In genomic region chr2:176091329-176092258, GRCh38 we compare ENCODE assay signal across 13 cellular contexts. TPM values are rescaled to one million over a fixed set of nuclear protein-coding genes. Genes with fewer than 3 reads are reported as not detected.
A peak's percentile ranks its signal among the peaks of the same experiment; 100 is the strongest.
DNase-seq lines count a peak whose midpoint lies in the region; TF ChIP-seq lines count a peak whose summit lies in the region.
"Had no signal": no experiment of that assay in that cellular context is flagged by ENCODE, and none has a peak within 500 bp of the region (broad histone marks: within the 10 kb centered on the region; RNA-seq: fewer than 3 reads in every experiment).

No MANE protein-coding gene starts in this region.

- H3K27ac Mint-ChIP-seq in CD8-positive, alpha-beta memory T cell: peak overlapping the region in 4 of 8 donors; percentile 22 to 69 (median 58)
- peak overlapping the region; percentile 67 for H3K27ac Mint-ChIP-seq in activated T-helper 1 cell treated with anti-CD3 and anti-CD28 coated beads, Interleukin-12 subunit alpha, Interleukin-12 subunit beta, Interleukin-2, Interleukin-4 antibody, amounts not matched to agents 30 ng/mL and 10 ng/mL and 1 ng/mL, durations not matched to agents 14 hours and 24 hours and 36 hours
- no peak overlapping the region for H3K27ac Mint-ChIP-seq in mesothelial cell of epicardium
- H3K27ac Mint-ChIP-seq in CD14-positive monocyte: peak overlapping the region in 1 of 7 donors; percentile 57

- H3K36me3 Mint-ChIP-seq in CD8-positive, alpha-beta memory T cell: peaks cover 0 to 4% (median 2%) of the 10 kb centered on the region in 3 donors
- peaks cover 2% of the 10 kb centered on the region for H3K36me3 Mint-ChIP-seq in activated T-helper 1 cell treated with anti-CD3 and anti-CD28 coated beads, Interleukin-12 subunit alpha, Interleukin-12 subunit beta, Interleukin-2, Interleukin-4 antibody, amounts not matched to agents 30 ng/mL and 10 ng/mL and 1 ng/mL, durations not matched to agents 14 hours and 24 hours and 36 hours (ENCODE audit: low read depth)
- H3K36me3 Mint-ChIP-seq in mesothelial cell of epicardium (no peaks in the 10 kb centered on the region), CD14-positive monocyte (peaks cover 0 to 19% of the 10 kb centered on the region in 2 donors)

- peaks cover 91 to 93% of the 10 kb centered on the region in 2 donors for H3K27me3 Mint-ChIP-seq in CD8-positive, alpha-beta memory T cell
- H3K27me3 Mint-ChIP-seq in activated T-helper 1 cell treated with anti-CD3 and anti-CD28 coated beads, Interleukin-12 subunit alpha, Interleukin-12 subunit beta, Interleukin-2, Interleukin-4 antibody, amounts not matched to agents 30 ng/mL and 10 ng/mL and 1 ng/mL, durations not matched to agents 14 hours and 24 hours and 36 hours (ENCODE audit: insufficient read depth): peaks cover 90% of the 10 kb centered on the region
- peaks cover 94% of the 10 kb centered on the region for H3K27me3 Mint-ChIP-seq in mesothelial cell of epicardium (ENCODE audit: low read depth)
- H3K27me3 Mint-ChIP-seq in CD14-positive monocyte (ENCODE audit: low read depth in 3 of 3): peaks cover 92 to 97% (median 95%) of the 10 kb centered on the region in 3 donors

- DNase-seq in BE2C (no peak), mesothelial cell of epicardium (ENCODE audit: low spot score in 2 of 2, unreplicated experiment in 2 of 2) (no peak), CD14-positive monocyte (ENCODE audit: low spot score) (no peak), NCI-H146 (lab: John Stamatoyannopoulos, UW) (no peak), glomerular visceral epithelial cell (ENCODE audit: extremely low spot score) (no peak), ovary (no peak)
- no peak for DNase-seq in CD8-positive, alpha-beta memory T cell
- DNase-seq in activated T-helper 1 cell treated with anti-CD3 and anti-CD28 coated beads, Interleukin-12 subunit alpha, Interleukin-12 subunit beta, Interleukin-2, Interleukin-4 antibody, amounts not matched to agents 30 ng/mL and 10 ng/mL and 1 ng/mL, durations not matched to agents 14 hours and 24 hours and 36 hours (ENCODE audit: low spot score): no peak
- DNase-seq: PC-9, T-helper 9 cell had no signal

- peaks cover 18 to 32% (median 29%) of the 10 kb centered on the region in 3 donors for H3K4me1 Mint-ChIP-seq in CD8-positive, alpha-beta memory T cell
- H3K4me1 Mint-ChIP-seq in activated T-helper 1 cell treated with anti-CD3 and anti-CD28 coated beads, Interleukin-12 subunit alpha, Interleukin-12 subunit beta, Interleukin-2, Interleukin-4 antibody, amounts not matched to agents 30 ng/mL and 10 ng/mL and 1 ng/mL, durations not matched to agents 14 hours and 24 hours and 36 hours (ENCODE audit: low read depth): peaks cover 14% of the 10 kb centered on the region
- H3K4me1 Mint-ChIP-seq in mesothelial cell of epicardium (peaks cover 12% of the 10 kb centered on the region), CD14-positive monocyte (peaks cover 27% of the 10 kb centered on the region)

- H3K36me3 ChIP-seq in BE2C (no peaks in the 10 kb centered on the region), ovary (no peaks in the 10 kb centered on the region)
- no peaks in the 10 kb centered on the region for H3K36me3 ChIP-seq in CD8-positive, alpha-beta memory T cell (ENCODE audit: insufficient read depth, low read length)
- H3K36me3 ChIP-seq: cardiac muscle cell, esophagus muscularis mucosa had no signal

- no peak for TF ChIP-seq CTCF in BE2C (IDR thresholded peaks at IDR 0.05; ENCODE audit: low read depth, low read length)
- TF ChIP-seq CTCF in mesothelial cell of epicardium (IDR thresholded peaks at IDR 0.05; ENCODE audit: unreplicated experiment): no peak
- no peak for TF ChIP-seq CTCF in CD14-positive monocyte (IDR thresholded peaks at IDR 0.05)
- TF ChIP-seq CTCF in ovary (IDR thresholded peaks at IDR 0.05): no peak

- no peak overlapping the region for H3K27ac ChIP-seq in CD8-positive, alpha-beta memory T cell (ENCODE audit: low read depth, low read length)
- H3K27ac ChIP-seq in ovary: no peak overlapping the region
- H3K27ac ChIP-seq: cardiac muscle cell, esophagus muscularis mucosa, PC-9 had no signal

- CTCF ChIA-PET in CD8-positive, alpha-beta memory T cell (lab: Charles Lee): no interaction called here

- peak overlapping the region; percentile 46 to 81 (median 57) for H3K4me3 Mint-ChIP-seq in CD8-positive, alpha-beta memory T cell
- no peak overlapping the region for H3K4me3 Mint-ChIP-seq in activated T-helper 1 cell treated with anti-CD3 and anti-CD28 coated beads, Interleukin-12 subunit alpha, Interleukin-12 subunit beta, Interleukin-2, Interleukin-4 antibody, amounts not matched to agents 30 ng/mL and 10 ng/mL and 1 ng/mL, durations not matched to agents 14 hours and 24 hours and 36 hours
- H3K4me3 Mint-ChIP-seq in mesothelial cell of epicardium (peak overlapping the region; percentile 51), CD14-positive monocyte (peak overlapping the region in 1 of 2 donors; percentile 98)

- H3K4me3 ChIP-seq in BE2C (ENCODE audit: low read depth, low read length) (peak overlapping the region; percentile 24), ovary (no peak overlapping the region)
- no peak overlapping the region for H3K4me3 ChIP-seq in CD8-positive, alpha-beta memory T cell (ENCODE audit: low read length)
- H3K4me3 ChIP-seq: PC-9 had no signal

- POLR2A ChIA-PET in CD8-positive, alpha-beta memory T cell (lab: Charles Lee): no interaction called here

- intact Hi-C loops in activated T-helper 1 cell treated with anti-CD3 and anti-CD28 coated beads, Interleukin-12 subunit alpha, Interleukin-12 subunit beta, Interleukin-2, Interleukin-4 antibody, amounts not matched to agents 30 ng/mL and 10 ng/mL and 1 ng/mL, durations not matched to agents 14 hours and 24 hours and 36 hours (cut with micrococcal nuclease): loop anchor here (5.0 kb wide), 1 partner anchor 1749 kb away; no protein-coding TSS in a partner anchor
- intact Hi-C loops in CD14-positive monocyte (cut with micrococcal nuclease): loop anchor here (10.0 kb wide), 2 partner anchors 407 to 1757 kb away; partner anchors contain the start of gene SP9 (in 1 of the 2)
- intact Hi-C loops in ovary (cut with DNase I): loop anchor here in 1 of 4 donors (10.0 kb wide), 1 partner anchor 407 kb away; no protein-coding TSS in a partner anchor

- peaks cover 96% of the 10 kb centered on the region for H3K27me3 ChIP-seq in BE2C
- H3K27me3 ChIP-seq in CD8-positive, alpha-beta memory T cell (ENCODE audit: insufficient read depth, low read length, poor library complexity, severe bottlenecking): peaks cover 85% of the 10 kb centered on the region
- peaks cover 18% of the 10 kb centered on the region for H3K27me3 ChIP-seq in ovary

- no peak for TF ChIP-seq POLR2A in ovary (IDR thresholded peaks at IDR 0.05)

- WGBS in ovary, 3 donors: 10 to 11% (median 10%) methylated on average over 31 of the region's 31 CpGs

- H3K9me3 Mint-ChIP-seq in CD8-positive, alpha-beta memory T cell: peaks cover 11 to 49% (median 35%) of the 10 kb centered on the region in 5 donors
- no peaks in the 10 kb centered on the region for H3K9me3 Mint-ChIP-seq in activated T-helper 1 cell treated with anti-CD3 and anti-CD28 coated beads, Interleukin-12 subunit alpha, Interleukin-12 subunit beta, Interleukin-2, Interleukin-4 antibody, amounts not matched to agents 30 ng/mL and 10 ng/mL and 1 ng/mL, durations not matched to agents 14 hours and 24 hours and 36 hours
- H3K9me3 Mint-ChIP-seq in mesothelial cell of epicardium (no peaks in the 10 kb centered on the region), CD14-positive monocyte (peaks cover 0 to 42% (median 25%) of the 10 kb centered on the region in 7 donors)

- no peak for TF ChIP-seq EP300 in ovary (IDR thresholded peaks at IDR 0.05)

- peaks cover 3% of the 10 kb centered on the region; the same call in 1 of the 2 replicates for H3K4me1 ChIP-seq in BE2C
- H3K4me1 ChIP-seq in CD8-positive, alpha-beta memory T cell (ENCODE audit: insufficient read depth, low read length): peaks cover 5% of the 10 kb centered on the region
- peaks cover 7% of the 10 kb centered on the region for H3K4me1 ChIP-seq in ovary (ENCODE audit: insufficient read depth)

- H3K9me3 ChIP-seq in BE2C (no peaks in the 10 kb centered on the region), ovary (no peaks in the 10 kb centered on the region)
- peaks cover 7% of the 10 kb centered on the region for H3K9me3 ChIP-seq in CD8-positive, alpha-beta memory T cell (ENCODE audit: low read length)
- H3K9me3 ChIP-seq: esophagus muscularis mucosa had no signal

RNA-seq across cellular contexts. Expression of gene HOXD13, which starts 0.9 kb away (rescaled TPM):
- polyA plus RNA-seq in BE2C (2012; ENCODE audit: insufficient read depth, insufficient read length, low read depth): 0.51 TPM
- not detected for total RNA-seq in CD8-positive, alpha-beta memory T cell
- not detected for polyA plus RNA-seq in CD8-positive, alpha-beta memory T cell
- not detected in 2 replicates for total RNA-seq in activated T-helper 1 cell treated with anti-CD3 and anti-CD28 coated beads, Interleukin-12 subunit alpha, Interleukin-12 subunit beta, Interleukin-2, Interleukin-4 antibody, amounts not matched to agents 30 ng/mL and 10 ng/mL and 1 ng/mL, durations not matched to agents 14 hours and 24 hours and 36 hours
- total RNA-seq in mesothelial cell of epicardium: 0.49 to 0.63 TPM (median 0.56 TPM) in 3 replicates
- not detected for polyA plus RNA-seq in CD14-positive monocyte
- not detected for total RNA-seq in ovary
- not detected for polyA plus RNA-seq in ovary
- total RNA-seq: cardiac muscle cell, esophagus muscularis mucosa, PC-9 had no signal
- polyA plus RNA-seq: cardiac muscle cell had no signal

RNA-seq across cellular contexts. Expression of gene EVX2, which starts 7.8 kb away (rescaled TPM):
- 0.11 TPM for polyA plus RNA-seq in BE2C (2012; ENCODE audit: insufficient read depth, insufficient read length, low read depth)
- not detected for total RNA-seq in CD8-positive, alpha-beta memory T cell
- polyA plus RNA-seq in CD8-positive, alpha-beta memory T cell: not detected
- not detected in 2 replicates for total RNA-seq in activated T-helper 1 cell treated with anti-CD3 and anti-CD28 coated beads, Interleukin-12 subunit alpha, Interleukin-12 subunit beta, Interleukin-2, Interleukin-4 antibody, amounts not matched to agents 30 ng/mL and 10 ng/mL and 1 ng/mL, durations not matched to agents 14 hours and 24 hours and 36 hours
- total RNA-seq in mesothelial cell of epicardium (0.07 to 0.09 TPM in 2 of 3 replicates, not detected in the other), ovary (not detected)
- polyA plus RNA-seq in CD14-positive monocyte (not detected), ovary (not detected)
- total RNA-seq: PC-9 had no signal
- polyA plus RNA-seq: thymus had no signal

RNA-seq across cellular contexts. Expression of gene HOXD12, which starts 8.0 kb away (rescaled TPM):
- polyA plus RNA-seq in BE2C (2012; ENCODE audit: insufficient read depth, insufficient read length, low read depth): not detected
- total RNA-seq in CD8-positive, alpha-beta memory T cell: not detected
- not detected for polyA plus RNA-seq in CD8-positive, alpha-beta memory T cell
- not detected in 2 replicates for total RNA-seq in activated T-helper 1 cell treated with anti-CD3 and anti-CD28 coated beads, Interleukin-12 subunit alpha, Interleukin-12 subunit beta, Interleukin-2, Interleukin-4 antibody, amounts not matched to agents 30 ng/mL and 10 ng/mL and 1 ng/mL, durations not matched to agents 14 hours and 24 hours and 36 hours
- total RNA-seq in mesothelial cell of epicardium: 0.27 to 0.40 TPM (median 0.27 TPM) in 3 replicates
- not detected for polyA plus RNA-seq in CD14-positive monocyte
- total RNA-seq in ovary: not detected
- not detected for polyA plus RNA-seq in ovary
- total RNA-seq: cardiac muscle cell, esophagus muscularis mucosa, PC-9 had no signal
- polyA plus RNA-seq: cardiac muscle cell, thymus had no signal

RNA-seq across cellular contexts. Expression of gene HOXD11, which starts 15.5 kb away (rescaled TPM):
- polyA plus RNA-seq in BE2C (2012; ENCODE audit: insufficient read depth, insufficient read length, low read depth): not detected
- not detected for total RNA-seq in CD8-positive, alpha-beta memory T cell
- not detected for polyA plus RNA-seq in CD8-positive, alpha-beta memory T cell
- not detected in 2 replicates for total RNA-seq in activated T-helper 1 cell treated with anti-CD3 and anti-CD28 coated beads, Interleukin-12 subunit alpha, Interleukin-12 subunit beta, Interleukin-2, Interleukin-4 antibody, amounts not matched to agents 30 ng/mL and 10 ng/mL and 1 ng/mL, durations not matched to agents 14 hours and 24 hours and 36 hours
- total RNA-seq in mesothelial cell of epicardium (1.9 to 3.0 TPM (median 2.2 TPM) in 3 replicates), ovary (1 to 10 TPM in 2 of 7 donors, under 1 TPM in 1, not detected in 4; 0.61 to 1.3 (median 1.1) TPM)
- polyA plus RNA-seq in CD14-positive monocyte (not detected), ovary (under 1 TPM; 0.07 to 0.48 TPM)
- total RNA-seq: cardiac muscle cell, esophagus muscularis mucosa, PC-9 had no signal
- polyA plus RNA-seq: cardiac muscle cell had no signal

RNA-seq across cellular contexts. Expression of gene HOXD10, which starts 25.0 kb away (rescaled TPM):
- polyA plus RNA-seq in BE2C (2012; ENCODE audit: insufficient read depth, insufficient read length, low read depth): 0.94 TPM
- not detected for total RNA-seq in CD8-positive, alpha-beta memory T cell
- not detected for polyA plus RNA-seq in CD8-positive, alpha-beta memory T cell
- total RNA-seq in activated T-helper 1 cell treated with anti-CD3 and anti-CD28 coated beads, Interleukin-12 subunit alpha, Interleukin-12 subunit beta, Interleukin-2, Interleukin-4 antibody, amounts not matched to agents 30 ng/mL and 10 ng/mL and 1 ng/mL, durations not matched to agents 14 hours and 24 hours and 36 hours: not detected in 2 replicates
- total RNA-seq in mesothelial cell of epicardium (3.2 to 4.1 TPM (median 3.9 TPM) in 3 replicates), ovary (1 to 10 TPM in 4 of 7 donors, under 1 TPM in 3; 0.38 to 3.2 (median 1.0) TPM)
- polyA plus RNA-seq in CD14-positive monocyte (not detected), ovary (1 to 10 TPM; 1.1 to 8.1 TPM)
- total RNA-seq: cardiac muscle cell, PC-9 had no signal
- polyA plus RNA-seq: cardiac muscle cell had no signal
